In the genomic region with DNA sequence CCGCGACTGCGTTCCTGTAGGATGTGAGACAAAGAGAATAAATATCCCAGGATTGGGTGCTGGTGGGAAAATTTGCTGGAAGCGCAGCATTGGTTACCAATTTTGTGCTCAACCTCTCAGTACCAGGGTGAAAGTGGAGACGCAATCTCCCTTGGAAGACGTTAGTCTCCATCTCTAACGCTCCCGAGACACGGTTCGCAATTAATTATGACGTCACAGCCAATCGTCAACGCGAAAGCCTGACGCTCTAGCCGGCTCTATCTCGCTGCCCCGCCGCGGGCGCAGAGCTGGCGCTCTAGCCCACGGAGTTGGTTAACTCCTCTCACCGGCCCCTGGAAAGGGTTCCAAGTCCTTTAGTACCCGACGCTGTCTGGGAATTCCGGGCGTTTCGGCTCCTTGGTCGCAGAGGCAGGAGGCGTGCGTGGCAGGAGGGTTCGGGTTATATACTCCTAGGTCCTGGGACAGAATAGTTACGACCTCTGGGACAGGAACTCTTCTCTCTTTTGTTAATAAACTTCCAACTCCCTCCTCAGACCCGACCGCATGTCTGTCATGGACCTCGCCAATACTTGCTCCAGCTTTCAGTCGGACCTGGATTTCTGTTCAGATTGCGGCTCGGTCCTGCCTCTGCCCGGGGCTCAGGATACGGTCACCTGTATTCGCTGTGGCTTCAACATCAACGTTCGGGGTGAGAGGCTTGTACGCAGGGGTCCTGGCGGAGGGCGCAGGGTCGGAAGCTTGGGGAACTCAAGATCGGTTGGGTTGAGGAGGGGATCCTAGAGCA, we compare ENCODE assay signal across 8 cellular contexts. TPM values are rescaled to one million over a fixed set of nuclear protein-coding genes. Genes with fewer than 3 reads are reported as not detected.
DNase-seq lines count a peak whose midpoint lies in the region; ATAC-seq and TF ChIP-seq lines count a peak whose summit lies in the region.

TSS of gene POLR1H (plus strand) at position 284 of the 784 bp plus-strand sequence. CDS start at position 544, 260 bp downstream.

- in situ Hi-C loops in KBM-7 (cut with MboI; ENCODE audit: low pct_unique_long_range_greater_than_20kb, low sequenced_read_pairs), result no loop called here

- peaks cover 46% of the 10 kb centered on the region for H3K4me1 Mint-ChIP-seq in activated T-cell treated with anti-CD3 and anti-CD28 coated beads, Interleukin-2, amount 50 U/mL, for 24 hours (ENCODE audit: low read depth)

- H3K27ac Mint-ChIP-seq in activated T-cell treated with anti-CD3 and anti-CD28 coated beads, Interleukin-2, amount 50 U/mL, for 24 hours, result peak within 1 kb of the TSS; percentile 97

- H3K36me3 ChIP-seq in mucosa of rectum (ENCODE audit: control insufficient read depth in 2 of 2, insufficient read depth in 2 of 2, low read length in 2 of 2), result peaks cover 4 to 6% of the 10 kb centered on the region in 2 donors

- peaks cover 68% of the 10 kb centered on the region for H3K36me3 Mint-ChIP-seq in activated T-cell treated with anti-CD3 and anti-CD28 coated beads, Interleukin-2, amount 50 U/mL, for 24 hours (ENCODE audit: low read depth)

- H3K9ac ChIP-seq in mucosa of rectum (ENCODE audit: low read depth in 1 of 2, low read length in 2 of 2), result peak within 1 kb of the TSS; percentile 78 to 93

- peak within 1 kb of the TSS; percentile 83 for H3K4me3 ChIP-seq in epithelial cell of proximal tubule (ENCODE audit: low read depth, low read length)
- H3K4me3 ChIP-seq in mucosa of rectum (ENCODE audit: low read length in 2 of 2), result peak within 1 kb of the TSS; percentile 86 to 99

- peak; percentile 95 for DNase-seq in DMS 273 treated with DMSO at 0.1 percent for 48 hours (lab: John Stamatoyannopoulos, UW)
- DNase-seq in KBM-7, result peak; percentile 91
- peak; percentile 87 for DNase-seq in activated T-cell treated with anti-CD3 and anti-CD28 coated beads, Interleukin-2, amount 50 U/mL, for 24 hours
- peak; percentile 73 for DNase-seq in epithelial cell of proximal tubule (ENCODE audit: low read depth)
- peak; percentile 87 for DNase-seq in stimulated activated CD8-positive, alpha-beta memory T cell treated with anti-CD3 and anti-CD28 coated beads, Interleukin-4, amount 100 ng/mL, for 48 hours

- peaks cover 22 to 23% of the 10 kb centered on the region in 2 donors for H3K4me1 ChIP-seq in mucosa of rectum (ENCODE audit: control insufficient read depth in 2 of 2, insufficient read depth in 2 of 2, low read length in 2 of 2)

- peak; percentile 91 for ATAC-seq in GM21576 (IDR thresholded peaks at IDR 0.05; ENCODE audit: unreplicated experiment)

- H3K27me3 ChIP-seq in mucosa of rectum (ENCODE audit: control insufficient read depth in 2 of 2, insufficient read depth in 2 of 2, low read length in 2 of 2), result no peaks in the 10 kb centered on the region

- TF ChIP-seq CTCF in epithelial cell of proximal tubule (conservative IDR thresholded peaks at IDR 0.05; ENCODE audit: low read depth, low read length), result no peak

- peak within 1 kb of the TSS; percentile 97 for H3K4me3 Mint-ChIP-seq in activated T-cell treated with anti-CD3 and anti-CD28 coated beads, Interleukin-2, amount 50 U/mL, for 24 hours

- no peaks in the 10 kb centered on the region for H3K9me3 ChIP-seq in mucosa of rectum (ENCODE audit: control insufficient read depth in 2 of 2, low read length in 2 of 2)

- H3K9me3 Mint-ChIP-seq in activated T-cell treated with anti-CD3 and anti-CD28 coated beads, Interleukin-2, amount 50 U/mL, for 24 hours, result peaks cover 6% of the 10 kb centered on the region

- peak within 1 kb of the TSS; percentile 95 for H3K27ac ChIP-seq in mucosa of rectum (ENCODE audit: low read depth in 2 of 2, low read length in 2 of 2)

- no peaks in the 10 kb centered on the region for H3K27me3 Mint-ChIP-seq in activated T-cell treated with anti-CD3 and anti-CD28 coated beads, Interleukin-2, amount 50 U/mL, for 24 hours

TF ChIP-seq in PFSK-1, 5 proteins besides CTCF, POLR2A, EP300 and RAD21:
- TF ChIP-seq FOXP2 (optimal IDR thresholded peaks at IDR 0.05; ENCODE audit: borderline replicate concordance, extremely low read depth, extremely low read length, insufficient read depth), result peak; percentile 69
- TF ChIP-seq SIN3A (IDR thresholded peaks at IDR 0.05; ENCODE audit: borderline replicate concordance, insufficient read depth, low read length), result no peak; the same call in 1 of the 2 replicates
- TF ChIP-seq POLR2AphosphoS5 (IDR thresholded peaks at IDR 0.05; ENCODE audit: low read depth, low read length), result peak; percentile 97
- peak; percentile 99 for TF ChIP-seq TAF1 (IDR thresholded peaks at IDR 0.05; ENCODE audit: borderline replicate concordance, insufficient read depth, low read length)
- TF ChIP-seq, protein P1, sequence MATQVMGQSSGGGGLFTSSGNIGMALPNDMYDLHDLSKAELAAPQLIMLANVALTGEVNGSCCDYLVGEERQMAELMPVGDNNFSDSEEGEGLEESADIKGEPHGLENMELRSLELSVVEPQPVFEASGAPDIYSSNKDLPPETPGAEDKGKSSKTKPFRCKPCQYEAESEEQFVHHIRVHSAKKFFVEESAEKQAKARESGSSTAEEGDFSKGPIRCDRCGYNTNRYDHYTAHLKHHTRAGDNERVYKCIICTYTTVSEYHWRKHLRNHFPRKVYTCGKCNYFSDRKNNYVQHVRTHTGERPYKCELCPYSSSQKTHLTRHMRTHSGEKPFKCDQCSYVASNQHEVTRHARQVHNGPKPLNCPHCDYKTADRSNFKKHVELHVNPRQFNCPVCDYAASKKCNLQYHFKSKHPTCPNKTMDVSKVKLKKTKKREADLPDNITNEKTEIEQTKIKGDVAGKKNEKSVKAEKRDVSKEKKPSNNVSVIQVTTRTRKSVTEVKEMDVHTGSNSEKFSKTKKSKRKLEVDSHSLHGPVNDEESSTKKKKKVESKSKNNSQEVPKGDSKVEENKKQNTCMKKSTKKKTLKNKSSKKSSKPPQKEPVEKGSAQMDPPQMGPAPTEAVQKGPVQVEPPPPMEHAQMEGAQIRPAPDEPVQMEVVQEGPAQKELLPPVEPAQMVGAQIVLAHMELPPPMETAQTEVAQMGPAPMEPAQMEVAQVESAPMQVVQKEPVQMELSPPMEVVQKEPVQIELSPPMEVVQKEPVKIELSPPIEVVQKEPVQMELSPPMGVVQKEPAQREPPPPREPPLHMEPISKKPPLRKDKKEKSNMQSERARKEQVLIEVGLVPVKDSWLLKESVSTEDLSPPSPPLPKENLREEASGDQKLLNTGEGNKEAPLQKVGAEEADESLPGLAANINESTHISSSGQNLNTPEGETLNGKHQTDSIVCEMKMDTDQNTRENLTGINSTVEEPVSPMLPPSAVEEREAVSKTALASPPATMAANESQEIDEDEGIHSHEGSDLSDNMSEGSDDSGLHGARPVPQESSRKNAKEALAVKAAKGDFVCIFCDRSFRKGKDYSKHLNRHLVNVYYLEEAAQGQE (IDR thresholded peaks at IDR 0.05; ENCODE audit: insufficient read depth in 1 of 2, low read depth in 2 of 2, low read length in 2 of 2), result peak in 1 of 2 experiments; percentile 54; a peak in 1 of 4 replicates

RNA-seq across cellular contexts. Expression of gene POLR1H, which starts in this region (rescaled TPM):
- polyA plus RNA-seq in PFSK-1 (2012; ENCODE audit: insufficient read length, low read depth), result 54.3 TPM
- total RNA-seq in epithelial cell of proximal tubule, result 30.3 and 31.7 TPM in 2 replicates

Comparison
In these comparisons a context has a peak if more than half of its experiments do, and no peak if none do; other contexts are left out.
1. Peak in every context shown above with its lines: DNase-seq, ATAC-seq, H3K4me3 ChIP-seq and H3K27ac ChIP-seq.